Comparison of ENCODE assay signal across 24 cellular contexts in the genomic region with DNA sequence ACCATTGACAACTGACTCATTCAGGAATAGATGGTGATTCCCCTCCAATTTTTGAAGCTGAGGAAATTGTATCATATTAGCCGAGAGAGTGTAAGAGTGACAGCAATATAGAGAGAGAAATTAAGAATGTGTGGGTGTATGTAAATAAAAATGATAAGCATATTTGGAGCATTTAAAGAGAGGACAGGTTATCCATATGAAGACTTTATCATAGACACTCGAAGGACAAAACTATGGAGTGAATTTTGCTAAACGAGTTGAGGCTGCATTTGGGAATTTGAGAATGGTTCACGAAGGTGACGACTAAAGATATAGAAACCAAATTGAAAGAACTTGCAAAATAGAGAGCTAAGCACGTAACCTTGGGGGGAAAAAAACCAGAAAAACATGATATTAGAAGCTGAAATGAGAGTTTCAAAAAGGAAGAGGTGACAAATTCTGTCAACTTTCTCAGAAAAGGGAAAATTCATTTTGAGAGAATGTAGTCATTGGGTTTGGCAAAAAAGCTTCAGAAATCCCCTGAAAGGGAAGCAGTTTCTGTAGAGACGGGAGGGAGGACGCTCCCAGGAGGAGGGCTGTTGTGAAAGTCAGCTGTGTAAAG.
DNase-seq lines count a peak whose midpoint lies in the region; ATAC-seq and TF ChIP-seq lines count a peak whose summit lies in the region.
"Had no signal": no experiment of that assay in that cellular context is flagged by ENCODE, and none has a peak within 500 bp of the region (broad histone marks: within the 10 kb centered on the region; RNA-seq: fewer than 3 reads in every experiment).

No MANE protein-coding gene starts in this region.

- peak overlapping the region; percentile 2 to 66 for H3K4me3 Mint-ChIP-seq in activated T-cell treated with anti-CD3 and anti-CD28 coated beads, Interleukin-2, amount 50 U/mL, for 72 hours
- H3K4me3 Mint-ChIP-seq in type B pancreatic cell = no peak overlapping the region
- H3K4me3 Mint-ChIP-seq: naive thymus-derived CD4-positive, alpha-beta T cell; T-helper 2 cell treated with Interferon-gamma antibody and Interleukin-4, amounts not matched to agents 5 μg/mL and 100 μg/mL, for 36 hours had no signal

- DNase-seq in activated T-cell treated with anti-CD3 and anti-CD28 coated beads, Interleukin-2, amount 50 U/mL, for 72 hours = no peak
- DNase-seq in activated T-cell treated with anti-CD3 and anti-CD28 coated beads for 4 hours = no peak
- no peak for DNase-seq in type B pancreatic cell (ENCODE audit: extremely low spot score, unreplicated experiment)
- DNase-seq in effector CD4-positive, alpha-beta T cell = no peak
- DNase-seq in NCI-H146 treated with DMSO at 0.1 percent for 48 hours (lab: John Stamatoyannopoulos, UW; ENCODE audit: unreplicated experiment) = no peak
- DNase-seq: activated CD4-positive, CD25-positive, alpha-beta regulatory T cell treated with anti-CD3 and anti-CD28 coated beads, Interleukin-2, amount 50 U/mL, for 72 hours; activated naive CD4-positive, alpha-beta T cell; anterior cingulate cortex; Calu3; effector CD8-positive, alpha-beta T cell; H7; KBM-7; mesenchymal stem cell; naive thymus-derived CD4-positive, alpha-beta T cell; NCI-H2029; NCI-H446; stimulated activated naive CD4-positive, alpha-beta T cell had no signal

- peaks cover 8 to 14% of the 10 kb centered on the region in 2 donors for H3K9me3 Mint-ChIP-seq in activated T-cell treated with anti-CD3 and anti-CD28 coated beads, Interleukin-2, amount 50 U/mL, for 72 hours
- peaks cover 6% of the 10 kb centered on the region for H3K9me3 Mint-ChIP-seq in type B pancreatic cell

- H3K4me1 Mint-ChIP-seq in activated T-cell treated with anti-CD3 and anti-CD28 coated beads, Interleukin-2, amount 50 U/mL, for 72 hours (ENCODE audit: low read depth) = peaks cover 5% of the 10 kb centered on the region
- H3K4me1 Mint-ChIP-seq in type B pancreatic cell (ENCODE audit: unreplicated experiment) = peaks cover 6% of the 10 kb centered on the region

- no peak overlapping the region for H3K27ac Mint-ChIP-seq in activated T-cell treated with anti-CD3 and anti-CD28 coated beads, Interleukin-2, amount 50 U/mL, for 72 hours
- peak overlapping the region; percentile 37 for H3K27ac Mint-ChIP-seq in type B pancreatic cell
- H3K27ac Mint-ChIP-seq: naive thymus-derived CD4-positive, alpha-beta T cell; T-helper 2 cell treated with Interferon-gamma antibody and Interleukin-4, amounts not matched to agents 5 μg/mL and 100 μg/mL, for 36 hours had no signal

- H3K36me3 Mint-ChIP-seq in activated T-cell treated with anti-CD3 and anti-CD28 coated beads, Interleukin-2, amount 50 U/mL, for 72 hours (ENCODE audit: insufficient read depth in 2 of 2) = peaks cover 0 to 7% of the 10 kb centered on the region in 2 donors
- no peaks in the 10 kb centered on the region for H3K36me3 Mint-ChIP-seq in type B pancreatic cell
- H3K36me3 Mint-ChIP-seq: naive thymus-derived CD4-positive, alpha-beta T cell had no signal

- TF ChIP-seq CTCF in type B pancreatic cell (conservative IDR thresholded peaks at IDR 0.05) = no peak

- ATAC-seq in activated T-cell treated with anti-CD3 and anti-CD28 coated beads, Interleukin-2, amount 50 U/mL, for 72 hours (replicated peaks in 1 of 2) = peak; percentile 37 to 66
- peak; percentile 84 for ATAC-seq in GM21360 (IDR thresholded peaks at IDR 0.05; ENCODE audit: unreplicated experiment)
- peak; percentile 69 for ATAC-seq in HG03442 (IDR thresholded peaks at IDR 0.05; ENCODE audit: unreplicated experiment)
- ATAC-seq in GM21381 (IDR thresholded peaks at IDR 0.05; ENCODE audit: unreplicated experiment) = no peak
- ATAC-seq: esophagus mucosa; gastroesophageal sphincter; naive thymus-derived CD4-positive, alpha-beta T cell; sciatic nerve had no signal

- H3K27me3 Mint-ChIP-seq in activated T-cell treated with anti-CD3 and anti-CD28 coated beads, Interleukin-2, amount 50 U/mL, for 72 hours (ENCODE audit: low read depth) = no peaks in the 10 kb centered on the region
- no peaks in the 10 kb centered on the region for H3K27me3 Mint-ChIP-seq in type B pancreatic cell
- H3K27me3 Mint-ChIP-seq: naive thymus-derived CD4-positive, alpha-beta T cell had no signal
